In genomic region chr7:102412548-102412947, GRCh38 we compare ENCODE assay signal across 8 cellular contexts. TPM values are rescaled to one million over a fixed set of nuclear protein-coding genes. Genes with fewer than 3 reads are reported as not detected.
DNase-seq lines count a peak whose midpoint lies in the region; ATAC-seq and TF ChIP-seq lines count a peak whose summit lies in the region.

No MANE protein-coding gene starts in this region.

- H3K27me3 ChIP-seq in SK-N-SH (ENCODE audit: insufficient read depth) (no peaks in the 10 kb centered on the region), Karpas-422 (ENCODE audit: low read length) (no peaks in the 10 kb centered on the region)

- POLR2A ChIA-PET in AG04449 (lab: Yijun Ruan, JAX): no interaction called here
- POLR2A ChIA-PET in SK-N-SH (lab: Yijun Ruan, JAX): interaction anchor here (1.1 kb wide), 1 partner anchor 17 kb away, joined by 4 read pairs; the partner anchor contains the start of gene PRKRIP1

- H4K20me1 ChIP-seq in SK-N-SH (ENCODE audit: insufficient read depth) (peaks cover 21% of the 10 kb centered on the region), Karpas-422 (ENCODE audit: insufficient read depth, low read depth, low read length) (peaks cover 5% of the 10 kb centered on the region; the same call in 1 of the 2 replicates)

- peak; percentile 73 for TF ChIP-seq RAD21 in SK-N-SH (IDR thresholded peaks at IDR 0.05; ENCODE audit: low read length)

- H3K9me2 ChIP-seq in SK-N-SH: no peaks in the 10 kb centered on the region
- H3K9me2 ChIP-seq in Karpas-422 (replicated peaks; ENCODE audit: insufficient read depth, low read length): no peaks in the 10 kb centered on the region

- peak; percentile 24 for TF ChIP-seq CTCF in AG04449 (IDR thresholded peaks at IDR 0.05; ENCODE audit: insufficient read depth, low read length, missing control alignments)
- TF ChIP-seq CTCF in GM12873 (IDR thresholded peaks at IDR 0.05; ENCODE audit: insufficient read depth, low read depth, low read length, missing control alignments): peak; percentile 64
- TF ChIP-seq CTCF in SK-N-SH (IDR thresholded peaks at IDR 0.05): peak; percentile 60

- no peak overlapping the region for H3K4me3 ChIP-seq in AG04449 (ENCODE audit: low read depth, low read length)
- no peak overlapping the region for H3K4me3 ChIP-seq in SK-N-SH (ENCODE audit: low read depth in 2 of 2, low read length in 1 of 2)
- no peak overlapping the region for H3K4me3 ChIP-seq in Karpas-422 (ENCODE audit: low read length)

- H3K9ac ChIP-seq in SK-N-SH (no peak overlapping the region), Karpas-422 (ENCODE audit: low read length) (no peak overlapping the region)

- no peaks in the 10 kb centered on the region for H3F3A ChIP-seq in SK-N-SH (replicated peaks; ENCODE audit: insufficient read depth)

- CTCF ChIA-PET in AG04449 (lab: Yijun Ruan, JAX): interaction anchor here (1.2 to 1.4 kb wide), 3 partner anchors 13 to 54 kb away, joined by 4 read pairs; partner anchors contain the start of gene ALKBH4
- CTCF ChIA-PET in SK-N-SH (lab: Yijun Ruan, JAX): interaction anchor here (0.6 to 2.2 kb wide), 28 partner anchors 8 to 142 kb away, joined by 3 to 26 read pairs (median 4); partner anchors contain the start of genes ALKBH4, ORAI2 and PRKRIP1

- peaks cover 63 to 92% of the 10 kb centered on the region in 2 experiments for H3K36me3 ChIP-seq in SK-N-SH (replicated peaks in 1 of 2; ENCODE audit: control insufficient read depth in 1 of 2, insufficient read depth in 2 of 2, low read length in 1 of 2)
- H3K36me3 ChIP-seq in Karpas-422 (ENCODE audit: insufficient read depth, low read length): peaks cover 41% of the 10 kb centered on the region

- H3K9me3 ChIP-seq in SK-N-SH (no peaks in the 10 kb centered on the region), Karpas-422 (ENCODE audit: low read length) (no peaks in the 10 kb centered on the region)

- H3K27ac ChIP-seq in SK-N-SH (ENCODE audit: low read depth in 2 of 2, low read length in 1 of 2) (no peak overlapping the region), Karpas-422 (ENCODE audit: low read length) (no peak overlapping the region)

- no peak for DNase-seq in AG04449 (ENCODE audit: low read depth, low spot score)
- DNase-seq in SK-N-SH: peak; percentile 73
- DNase-seq in cerebellar nuclear complex (lab: John Stamatoyannopoulos, UW): peak; percentile 73 to 95
- peak; percentile 70 for DNase-seq in medulla oblongata (ENCODE audit: extremely low spot score)
- DNase-seq in Karpas-422: no peak
- DNase-seq in T1000 (lab: John Stamatoyannopoulos, UW): no peak

- H2AFZ ChIP-seq in SK-N-SH (ENCODE audit: low read depth) (no peak overlapping the region), Karpas-422 (ENCODE audit: low read length) (no peak overlapping the region)

- peaks cover 0 to 5% of the 10 kb centered on the region in 2 experiments; a peak in 1 of 4 replicates for H3K4me1 ChIP-seq in SK-N-SH (ENCODE audit: control insufficient read depth in 1 of 2, insufficient read depth in 2 of 2, low read depth in 1 of 2, low read length in 1 of 2)
- H3K4me1 ChIP-seq in Karpas-422 (ENCODE audit: low read length): no peaks in the 10 kb centered on the region

- no peak for TF ChIP-seq EP300 in SK-N-SH (IDR thresholded peaks at IDR 0.05; ENCODE audit: borderline replicate concordance in 1 of 2, low read depth in 1 of 2, low read length in 1 of 2)

- H3K79me2 ChIP-seq in SK-N-SH (ENCODE audit: insufficient read depth) (peaks cover 44% of the 10 kb centered on the region), Karpas-422 (ENCODE audit: low read length) (peaks cover 26% of the 10 kb centered on the region)

- WGBS in SK-N-SH (ENCODE audit: low lambda C conversion rate): 78% methylated on average over 6 of the region's 6 CpGs

- H3K4me2 ChIP-seq in SK-N-SH (no peak overlapping the region), Karpas-422 (ENCODE audit: low read depth, low read length, poor library complexity, severe bottlenecking) (no peak overlapping the region)

- no peak for ATAC-seq in GM21723 (IDR thresholded peaks at IDR 0.05; ENCODE audit: unreplicated experiment)

TF ChIP-seq in SK-N-SH, 30 proteins besides CTCF, POLR2A, EP300 and RAD21:
- TF ChIP-seq SMC3 (IDR thresholded peaks at IDR 0.05; ENCODE audit: low read depth, low read length) (peak; percentile 45; the same call in 1 of the 2 replicates), RFX5 (IDR thresholded peaks at IDR 0.05; ENCODE audit: low read length) (no peak)

RNA-seq across cellular contexts. Expression of gene PRKRIP1, which starts 16.4 kb away (rescaled TPM):
- 41.2 and 55.0 TPM in 2 replicates for polyA plus RNA-seq in SK-N-SH (2012; rRNA removed)
- polyA plus RNA-seq in SK-N-SH (2012; cell fraction: cytosol; rRNA removed): 27.2 and 30.5 TPM in 2 replicates
- 216 and 262 TPM in 2 replicates for polyA plus RNA-seq in SK-N-SH (2012; cell fraction: nucleus; rRNA removed)
- 42.7 and 75.4 TPM in 2 replicates for total RNA-seq in Karpas-422 (2014; rRNA removed; shearing (Covaris generic); ENCODE audit: low replicate concordance)

RNA-seq across cellular contexts. Expression of gene ORAI2, which starts 20.8 kb away (rescaled TPM):
- 78.7 and 85.8 TPM in 2 replicates for polyA plus RNA-seq in SK-N-SH (2012; rRNA removed)
- polyA plus RNA-seq in SK-N-SH (2012; cell fraction: cytosol; rRNA removed): 45.2 and 61.9 TPM in 2 replicates
- polyA plus RNA-seq in SK-N-SH (2012; cell fraction: nucleus; rRNA removed): 38.0 and 52.2 TPM in 2 replicates
- 2.8 and 7.8 TPM in 2 replicates for total RNA-seq in Karpas-422 (2014; rRNA removed; shearing (Covaris generic); ENCODE audit: low replicate concordance)

RNA-seq across cellular contexts. Expression of gene ALKBH4, which starts 52.1 kb away (rescaled TPM):
- polyA plus RNA-seq in SK-N-SH (2012; rRNA removed): 13.7 and 18.1 TPM in 2 replicates
- 7.6 and 13.8 TPM in 2 replicates for polyA plus RNA-seq in SK-N-SH (2012; cell fraction: cytosol; rRNA removed)
- polyA plus RNA-seq in SK-N-SH (2012; cell fraction: nucleus; rRNA removed): 6.0 and 10.8 TPM in 2 replicates
- total RNA-seq in Karpas-422 (2014; rRNA removed; shearing (Covaris generic); ENCODE audit: low replicate concordance): 3.7 and 11.9 TPM in 2 replicates

RNA-seq across cellular contexts. Expression of gene LRWD1, which starts 52.2 kb away (rescaled TPM):
- 44.9 and 53.2 TPM in 2 replicates for polyA plus RNA-seq in SK-N-SH (2012; rRNA removed)
- polyA plus RNA-seq in SK-N-SH (2012; cell fraction: cytosol; rRNA removed): 21.1 and 32.5 TPM in 2 replicates
- polyA plus RNA-seq in SK-N-SH (2012; cell fraction: nucleus; rRNA removed): 89.9 and 156 TPM in 2 replicates
- total RNA-seq in Karpas-422 (2014; rRNA removed; shearing (Covaris generic); ENCODE audit: low replicate concordance): 15.2 and 24.9 TPM in 2 replicates

RNA-seq across cellular contexts. Expression of gene SPDYE6, which starts 56.3 kb away (rescaled TPM):
- not detected in 2 replicates for polyA plus RNA-seq in SK-N-SH (2012; rRNA removed)
- not detected in 2 replicates for polyA plus RNA-seq in SK-N-SH (2012; cell fraction: cytosol; rRNA removed)
- polyA plus RNA-seq in SK-N-SH (2012; cell fraction: nucleus; rRNA removed): not detected in 2 replicates
- total RNA-seq in Karpas-422 (2014; rRNA removed; shearing (Covaris generic); ENCODE audit: low replicate concordance): not detected in 2 replicates

Comparison
In these comparisons a context has a peak if more than half of its experiments do, and no peak if none do; other contexts are left out.
1. DNase-seq: peak in SK-N-SH (single experiment), cerebellar nuclear complex (2 of 2) and medulla oblongata (single experiment); none in AG04449 (single experiment), Karpas-422 (single experiment) and T1000 (single experiment).
2. Peak in every context shown above with its lines, with median percentiles within 50 percentile points of each other: CTCF ChIP-seq.